In genomic region chr6:137638926-137639706, GRCh38 we compare ENCODE assay signal across 14 cellular contexts.
DNase-seq lines count a peak whose midpoint lies in the region; ATAC-seq and TF ChIP-seq lines count a peak whose summit lies in the region.
"Had no signal": no experiment of that assay in that cellular context is flagged by ENCODE, and none has a peak within 500 bp of the region (broad histone marks: within the 10 kb centered on the region; RNA-seq: fewer than 3 reads in every experiment).

No MANE protein-coding gene starts in this region.

- no TSS peak for BruUV-seq in OCI-LY7 (replicated peaks; lab: Mats Ljungman, UMichigan)
- no TSS peak for BruUV-seq in A673 (replicated peaks; lab: Mats Ljungman, UMichigan)

- H3K27me3 ChIP-seq in BLaER1 = no peaks in the 10 kb centered on the region
- no peaks in the 10 kb centered on the region for H3K27me3 ChIP-seq in stomach
- peaks cover 2% of the 10 kb centered on the region for H3K27me3 ChIP-seq in A673 (replicated peaks; ENCODE audit: insufficient read depth, low read depth, low read length, poor library complexity)
- H3K27me3 ChIP-seq: ovary, thyroid gland had no signal

- ATAC-seq in GM18520 (IDR thresholded peaks at IDR 0.05; ENCODE audit: unreplicated experiment) (peak; percentile 40), GM19395 (IDR thresholded peaks at IDR 0.05; ENCODE audit: unreplicated experiment) (no peak)

- no peak overlapping the region for H3K27ac ChIP-seq in BLaER1
- no peak overlapping the region for H3K27ac ChIP-seq in OCI-LY7 (ENCODE audit: low read depth, low read length, poor library complexity, severe bottlenecking)
- no peak overlapping the region for H3K27ac ChIP-seq in stomach
- H3K27ac ChIP-seq in A673 (ENCODE audit: low read depth, low read length, poor library complexity, severe bottlenecking) = no peak overlapping the region
- H3K27ac ChIP-seq: ovary, thyroid gland had no signal

- no peaks in the 10 kb centered on the region for H3K79me2 ChIP-seq in OCI-LY7 (ENCODE audit: insufficient read depth, low read depth, low read length)

- no peak for TF ChIP-seq EP300 in stomach (IDR thresholded peaks at IDR 0.05)

- CTCF ChIA-PET in OCI-LY7 (lab: Charles Lee; ENCODE audit: unreplicated experiment) (no interaction called here), A673 (lab: Charles Lee) (no interaction called here)

- H3K9ac ChIP-seq in BLaER1 = no peak overlapping the region

- no peak for TF ChIP-seq POLR2A in stomach (IDR thresholded peaks at IDR 0.05)

- POLR2A ChIA-PET in OCI-LY7 (lab: Charles Lee) = no interaction called here
- POLR2A ChIA-PET in A673 (lab: Charles Lee; ENCODE audit: low non-redundant PET) = no interaction called here

- 0 out of 2 replicates have a peak, but pooled peaks have one; percentile 10 for TF ChIP-seq CTCF in OCI-LY7 (conservative IDR thresholded peaks at IDR 0.05; ENCODE audit: low read length)
- TF ChIP-seq CTCF in stomach (IDR thresholded peaks at IDR 0.05) = no peak
- TF ChIP-seq CTCF in A673 (conservative IDR thresholded peaks at IDR 0.05; ENCODE audit: low read depth, low read length) = no peak

- H2AFZ ChIP-seq in OCI-LY7 (ENCODE audit: low read length) = peak overlapping the region; percentile 47; the same call in 1 of the 2 replicates

- intact Hi-C loops in OCI-LY7 (cut with micrococcal nuclease; ENCODE audit: unreplicated experiment) = loop anchor here (2.0 kb wide), 1 partner anchor 670 kb away; no protein-coding TSS in a partner anchor
- intact Hi-C loops in stomach (cut with DNase I; ENCODE audit: low total_unique reads) = no loop called here
- intact Hi-C loops in A673 (cut with micrococcal nuclease; ENCODE audit: unreplicated experiment) = no loop called here

- no peaks in the 10 kb centered on the region for H4K20me1 ChIP-seq in BLaER1
- H4K20me1 ChIP-seq in OCI-LY7 (ENCODE audit: insufficient read depth, low read length) = no peaks in the 10 kb centered on the region

- no peaks in the 10 kb centered on the region for H3K9me3 ChIP-seq in BLaER1
- H3K9me3 ChIP-seq in OCI-LY7 (ENCODE audit: low read length) = no peaks in the 10 kb centered on the region
- H3K9me3 ChIP-seq in stomach = no peaks in the 10 kb centered on the region
- no peaks in the 10 kb centered on the region for H3K9me3 ChIP-seq in A673 (ENCODE audit: low read depth, low read length, poor library complexity, severe bottlenecking)
- H3K9me3 ChIP-seq: ovary, thyroid gland had no signal

- DNase-seq in OCI-LY7 (ENCODE audit: low spot score) (no peak), fibroblast of peridontal ligament (ENCODE audit: extremely low read depth) (peak; percentile 51), dermis blood vessel endothelial cell (no peak), stomach (no peak), A673 (ENCODE audit: low spot score) (no peak)
- DNase-seq: cerebellar nuclear complex, NCI-H1694 treated with DMSO at 0.1 percent for 48 hours, NCI-H82, ovary, Right ventricle myocardium superior, thyroid gland had no signal

- H3K4me2 ChIP-seq in BLaER1 (0 out of 2 replicates have a peak overlapping the region, but pooled peaks have one; percentile 2), OCI-LY7 (ENCODE audit: low read length) (peak overlapping the region; percentile 15; the same call in 1 of the 2 replicates)

- H3K4me1 ChIP-seq in BLaER1 (peaks cover 18% of the 10 kb centered on the region), OCI-LY7 (ENCODE audit: insufficient read depth, low read length, poor library complexity, severe bottlenecking) (peaks cover 18% of the 10 kb centered on the region), stomach (peaks cover 0 to 15% (median 5%) of the 10 kb centered on the region in 4 donors), A673 (ENCODE audit: insufficient read depth, low read length, poor library complexity, severe bottlenecking) (no peaks in the 10 kb centered on the region)

- 44 to 71% (median 59%) methylated on average over 3 of the region's 3 CpGs for WGBS in stomach, 5 donors

- no peak overlapping the region for H3K4me3 ChIP-seq in BLaER1
- no peak overlapping the region for H3K4me3 ChIP-seq in OCI-LY7 (ENCODE audit: low read depth, low read length, poor library complexity, severe bottlenecking)
- no peak overlapping the region for H3K4me3 ChIP-seq in stomach
- H3K4me3 ChIP-seq in A673 (ENCODE audit: low read depth, low read length, poor library complexity, severe bottlenecking) = no peak overlapping the region
- H3K4me3 ChIP-seq: ovary, thyroid gland had no signal

- H3K36me3 ChIP-seq in BLaER1 (no peaks in the 10 kb centered on the region), OCI-LY7 (ENCODE audit: insufficient read depth, low read length) (no peaks in the 10 kb centered on the region), stomach (no peaks in the 10 kb centered on the region), A673 (ENCODE audit: insufficient read depth, low read length, poor library complexity, severe bottlenecking) (no peaks in the 10 kb centered on the region)
- H3K36me3 ChIP-seq: ovary, thyroid gland had no signal

- no peaks in the 10 kb centered on the region for H3K9me2 ChIP-seq in OCI-LY7 (ENCODE audit: insufficient read depth, low read length)
